In the genomic region with DNA sequence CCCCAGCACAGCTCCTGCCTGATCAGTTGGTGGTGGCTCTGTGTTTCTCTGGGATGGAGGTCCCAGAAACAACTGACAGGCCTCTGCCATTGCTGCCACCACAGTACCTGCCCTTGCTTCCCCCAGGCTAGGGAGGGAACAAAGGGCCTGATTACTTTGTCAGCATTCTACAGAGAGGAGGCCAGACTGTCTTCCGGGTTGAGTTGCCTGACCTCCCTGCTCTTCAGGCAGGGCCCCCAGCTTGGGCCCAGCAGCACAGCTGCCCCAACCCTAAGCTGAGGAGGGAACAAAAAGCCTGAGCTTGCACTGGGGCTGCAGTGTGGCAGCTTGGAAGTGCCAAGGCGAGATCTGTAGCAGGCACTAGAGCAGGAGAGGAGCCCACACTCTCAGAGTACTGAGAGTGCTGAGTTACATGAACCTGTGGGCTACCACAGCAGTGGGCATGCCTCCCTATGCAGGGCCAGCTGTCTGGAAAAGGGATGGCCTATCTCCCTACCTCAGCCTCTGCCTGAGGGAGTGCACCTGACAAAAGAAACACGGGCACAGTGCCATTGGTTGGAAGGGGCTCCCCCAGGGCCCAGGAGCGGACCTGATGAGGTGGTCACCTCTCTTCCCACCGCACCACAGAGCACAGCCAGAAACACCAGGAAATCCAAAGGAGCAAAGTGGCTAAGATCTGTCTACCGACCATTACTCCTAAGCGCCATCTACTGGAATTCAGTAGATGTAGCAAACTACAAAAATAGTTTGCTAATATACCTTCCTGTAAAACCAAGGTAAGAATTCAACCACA, we compare ENCODE assay signal across 3 cellular contexts.
A peak's percentile ranks its signal among the peaks of the same experiment; 100 is the strongest.
TF ChIP-seq lines count a peak whose summit lies in the region.

No MANE protein-coding gene starts in this region.

TF ChIP-seq in Ishikawa, 13 proteins besides CTCF, POLR2A, EP300 and RAD21:
- TF ChIP-seq, protein P1, sequence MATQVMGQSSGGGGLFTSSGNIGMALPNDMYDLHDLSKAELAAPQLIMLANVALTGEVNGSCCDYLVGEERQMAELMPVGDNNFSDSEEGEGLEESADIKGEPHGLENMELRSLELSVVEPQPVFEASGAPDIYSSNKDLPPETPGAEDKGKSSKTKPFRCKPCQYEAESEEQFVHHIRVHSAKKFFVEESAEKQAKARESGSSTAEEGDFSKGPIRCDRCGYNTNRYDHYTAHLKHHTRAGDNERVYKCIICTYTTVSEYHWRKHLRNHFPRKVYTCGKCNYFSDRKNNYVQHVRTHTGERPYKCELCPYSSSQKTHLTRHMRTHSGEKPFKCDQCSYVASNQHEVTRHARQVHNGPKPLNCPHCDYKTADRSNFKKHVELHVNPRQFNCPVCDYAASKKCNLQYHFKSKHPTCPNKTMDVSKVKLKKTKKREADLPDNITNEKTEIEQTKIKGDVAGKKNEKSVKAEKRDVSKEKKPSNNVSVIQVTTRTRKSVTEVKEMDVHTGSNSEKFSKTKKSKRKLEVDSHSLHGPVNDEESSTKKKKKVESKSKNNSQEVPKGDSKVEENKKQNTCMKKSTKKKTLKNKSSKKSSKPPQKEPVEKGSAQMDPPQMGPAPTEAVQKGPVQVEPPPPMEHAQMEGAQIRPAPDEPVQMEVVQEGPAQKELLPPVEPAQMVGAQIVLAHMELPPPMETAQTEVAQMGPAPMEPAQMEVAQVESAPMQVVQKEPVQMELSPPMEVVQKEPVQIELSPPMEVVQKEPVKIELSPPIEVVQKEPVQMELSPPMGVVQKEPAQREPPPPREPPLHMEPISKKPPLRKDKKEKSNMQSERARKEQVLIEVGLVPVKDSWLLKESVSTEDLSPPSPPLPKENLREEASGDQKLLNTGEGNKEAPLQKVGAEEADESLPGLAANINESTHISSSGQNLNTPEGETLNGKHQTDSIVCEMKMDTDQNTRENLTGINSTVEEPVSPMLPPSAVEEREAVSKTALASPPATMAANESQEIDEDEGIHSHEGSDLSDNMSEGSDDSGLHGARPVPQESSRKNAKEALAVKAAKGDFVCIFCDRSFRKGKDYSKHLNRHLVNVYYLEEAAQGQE (IDR thresholded peaks at IDR 0.05; ENCODE audit: low read depth): no peak
- no peak for TF ChIP-seq CREB1 (IDR thresholded peaks at IDR 0.05; ENCODE audit: low read depth)
- TF ChIP-seq NFIC (IDR thresholded peaks at IDR 0.05): no peak
- TF ChIP-seq CEBPB (IDR thresholded peaks at IDR 0.05): no peak
- TF ChIP-seq TEAD4 (IDR thresholded peaks at IDR 0.05): no peak
- TF ChIP-seq, protein P2, sequence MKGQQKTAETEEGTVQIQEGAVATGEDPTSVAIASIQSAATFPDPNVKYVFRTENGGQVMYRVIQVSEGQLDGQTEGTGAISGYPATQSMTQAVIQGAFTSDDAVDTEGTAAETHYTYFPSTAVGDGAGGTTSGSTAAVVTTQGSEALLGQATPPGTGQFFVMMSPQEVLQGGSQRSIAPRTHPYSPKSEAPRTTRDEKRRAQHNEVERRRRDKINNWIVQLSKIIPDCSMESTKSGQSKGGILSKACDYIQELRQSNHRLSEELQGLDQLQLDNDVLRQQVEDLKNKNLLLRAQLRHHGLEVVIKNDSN (IDR thresholded peaks at IDR 0.05): no peak
- TF ChIP-seq ZBTB7A (IDR thresholded peaks at IDR 0.05; ENCODE audit: low read depth): no peak
- TF ChIP-seq, protein P3, sequence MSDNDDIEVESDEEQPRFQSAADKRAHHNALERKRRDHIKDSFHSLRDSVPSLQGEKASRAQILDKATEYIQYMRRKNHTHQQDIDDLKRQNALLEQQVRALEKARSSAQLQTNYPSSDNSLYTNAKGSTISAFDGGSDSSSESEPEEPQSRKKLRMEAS (IDR thresholded peaks at IDR 0.05): no peak
- TF ChIP-seq EGR1 (IDR thresholded peaks at IDR 0.05): no peak
- no peak for TF ChIP-seq TCF12 (IDR thresholded peaks at IDR 0.05; ENCODE audit: low read depth)
- no peak for TF ChIP-seq YY1 (IDR thresholded peaks at IDR 0.05; ENCODE audit: low read depth)
- no peak for TF ChIP-seq FOXM1 (IDR thresholded peaks at IDR 0.05; ENCODE audit: borderline replicate concordance, low read depth)
- no peak for TF ChIP-seq TAF1 (IDR thresholded peaks at IDR 0.05; ENCODE audit: low read depth)

TF ChIP-seq in WTC11, 78 proteins besides CTCF, POLR2A, EP300 and RAD21 (continued from another document):
- no peak for TF ChIP-seq HMGA2 (CRISPR knock-in tag; IDR thresholded peaks at IDR 0.05)

TF ChIP-seq in HepG2, 621 proteins besides CTCF, POLR2A, EP300 and RAD21 (continued from another document and continues in another):
- TF ChIP-seq KDM5B (CRISPR knock-in tag; IDR thresholded peaks at IDR 0.05; ENCODE audit: borderline replicate concordance) (peak; percentile 15; the same call in 1 of the 2 replicates), HNRNPUL1 (IDR thresholded peaks at IDR 0.05; ENCODE audit: low read depth, low read length) (no peak), SIN3B (IDR thresholded peaks at IDR 0.05; ENCODE audit: low read length) (no peak), HNRNPH1 (optimal IDR thresholded peaks at IDR 0.05; ENCODE audit: low read depth, low read length) (no peak), ERF (CRISPR knock-in tag; IDR thresholded peaks at IDR 0.05) (0 out of 2 replicates have a peak, but pooled peaks have one; percentile 6), NFKB2 (CRISPR knock-in tag; IDR thresholded peaks at IDR 0.05; ENCODE audit: borderline replicate concordance) (no peak), GABPA (IDR thresholded peaks at IDR 0.05; ENCODE audit: low read depth, low read length) (no peak), GABPA (CRISPR knock-in tag; IDR thresholded peaks at IDR 0.05; ENCODE audit: low read depth) (no peak), ZNF883 (CRISPR knock-in tag; IDR thresholded peaks at IDR 0.05; ENCODE audit: not compliant biosample characterization) (no peak), ZNF234 (CRISPR knock-in tag; conservative IDR thresholded peaks at IDR 0.05) (no peak), TRIM24 (CRISPR knock-in tag; IDR thresholded peaks at IDR 0.05) (no peak), ZNF274 (CRISPR knock-in tag; IDR thresholded peaks at IDR 0.05) (no peak), ZNF501 (CRISPR knock-in tag; IDR thresholded peaks at IDR 0.05) (peak; percentile 43; the same call in 1 of the 2 replicates), RFX5 (IDR thresholded peaks at IDR 0.05; ENCODE audit: low read depth, low read length) (no peak), RARG (CRISPR knock-in tag; IDR thresholded peaks at IDR 0.05; ENCODE audit: low read depth) (no peak), ARNTL (CRISPR knock-in tag; IDR thresholded peaks at IDR 0.05) (no peak), KDM3A (CRISPR knock-in tag; IDR thresholded peaks at IDR 0.05; ENCODE audit: low read depth) (no peak), ZNF792 (CRISPR knock-in tag; IDR thresholded peaks at IDR 0.05) (no peak), YEATS4 (CRISPR knock-in tag; IDR thresholded peaks at IDR 0.05; ENCODE audit: borderline replicate concordance) (no peak), ZNF230 (CRISPR knock-in tag; IDR thresholded peaks at IDR 0.05) (no peak), CENPX (CRISPR knock-in tag; IDR thresholded peaks at IDR 0.05) (no peak), ZNF720 (CRISPR knock-in tag; IDR thresholded peaks at IDR 0.05) (no peak), ZFY (CRISPR knock-in tag; IDR thresholded peaks at IDR 0.05) (peak; percentile 36; the same call in 1 of the 2 replicates), KDM4B (CRISPR knock-in tag; IDR thresholded peaks at IDR 0.05) (no peak), ZNF317 (CRISPR knock-in tag; IDR thresholded peaks at IDR 0.05) (no peak), STAG1 (CRISPR knock-in tag; IDR thresholded peaks at IDR 0.05) (peak; percentile 65)
- TF ChIP-seq, protein P4, sequence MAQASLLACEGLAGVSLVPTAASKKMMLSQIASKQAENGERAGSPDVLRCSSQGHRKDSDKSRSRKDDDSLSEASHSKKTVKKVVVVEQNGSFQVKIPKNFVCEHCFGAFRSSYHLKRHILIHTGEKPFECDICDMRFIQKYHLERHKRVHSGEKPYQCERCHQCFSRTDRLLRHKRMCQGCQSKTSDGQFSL (CRISPR knock-in tag; IDR thresholded peaks at IDR 0.05): no peak
- TF ChIP-seq, protein P5, sequence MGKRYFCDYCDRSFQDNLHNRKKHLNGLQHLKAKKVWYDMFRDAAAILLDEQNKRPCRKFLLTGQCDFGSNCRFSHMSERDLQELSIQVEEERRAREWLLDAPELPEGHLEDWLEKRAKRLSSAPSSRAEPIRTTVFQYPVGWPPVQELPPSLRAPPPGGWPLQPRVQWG (CRISPR knock-in tag; IDR thresholded peaks at IDR 0.05; ENCODE audit: borderline replicate concordance, low read depth): no peak
- TF ChIP-seq, protein P6, sequence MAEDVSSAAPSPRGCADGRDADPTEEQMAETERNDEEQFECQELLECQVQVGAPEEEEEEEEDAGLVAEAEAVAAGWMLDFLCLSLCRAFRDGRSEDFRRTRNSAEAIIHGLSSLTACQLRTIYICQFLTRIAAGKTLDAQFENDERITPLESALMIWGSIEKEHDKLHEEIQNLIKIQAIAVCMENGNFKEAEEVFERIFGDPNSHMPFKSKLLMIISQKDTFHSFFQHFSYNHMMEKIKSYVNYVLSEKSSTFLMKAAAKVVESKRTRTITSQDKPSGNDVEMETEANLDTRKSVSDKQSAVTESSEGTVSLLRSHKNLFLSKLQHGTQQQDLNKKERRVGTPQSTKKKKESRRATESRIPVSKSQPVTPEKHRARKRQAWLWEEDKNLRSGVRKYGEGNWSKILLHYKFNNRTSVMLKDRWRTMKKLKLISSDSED (CRISPR knock-in tag; IDR thresholded peaks at IDR 0.05): no peak
- TF ChIP-seq, protein P7, sequence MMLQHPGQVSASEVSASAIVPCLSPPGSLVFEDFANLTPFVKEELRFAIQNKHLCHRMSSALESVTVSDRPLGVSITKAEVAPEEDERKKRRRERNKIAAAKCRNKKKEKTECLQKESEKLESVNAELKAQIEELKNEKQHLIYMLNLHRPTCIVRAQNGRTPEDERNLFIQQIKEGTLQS (CRISPR knock-in tag; IDR thresholded peaks at IDR 0.05): no peak
- TF ChIP-seq, protein P8, sequence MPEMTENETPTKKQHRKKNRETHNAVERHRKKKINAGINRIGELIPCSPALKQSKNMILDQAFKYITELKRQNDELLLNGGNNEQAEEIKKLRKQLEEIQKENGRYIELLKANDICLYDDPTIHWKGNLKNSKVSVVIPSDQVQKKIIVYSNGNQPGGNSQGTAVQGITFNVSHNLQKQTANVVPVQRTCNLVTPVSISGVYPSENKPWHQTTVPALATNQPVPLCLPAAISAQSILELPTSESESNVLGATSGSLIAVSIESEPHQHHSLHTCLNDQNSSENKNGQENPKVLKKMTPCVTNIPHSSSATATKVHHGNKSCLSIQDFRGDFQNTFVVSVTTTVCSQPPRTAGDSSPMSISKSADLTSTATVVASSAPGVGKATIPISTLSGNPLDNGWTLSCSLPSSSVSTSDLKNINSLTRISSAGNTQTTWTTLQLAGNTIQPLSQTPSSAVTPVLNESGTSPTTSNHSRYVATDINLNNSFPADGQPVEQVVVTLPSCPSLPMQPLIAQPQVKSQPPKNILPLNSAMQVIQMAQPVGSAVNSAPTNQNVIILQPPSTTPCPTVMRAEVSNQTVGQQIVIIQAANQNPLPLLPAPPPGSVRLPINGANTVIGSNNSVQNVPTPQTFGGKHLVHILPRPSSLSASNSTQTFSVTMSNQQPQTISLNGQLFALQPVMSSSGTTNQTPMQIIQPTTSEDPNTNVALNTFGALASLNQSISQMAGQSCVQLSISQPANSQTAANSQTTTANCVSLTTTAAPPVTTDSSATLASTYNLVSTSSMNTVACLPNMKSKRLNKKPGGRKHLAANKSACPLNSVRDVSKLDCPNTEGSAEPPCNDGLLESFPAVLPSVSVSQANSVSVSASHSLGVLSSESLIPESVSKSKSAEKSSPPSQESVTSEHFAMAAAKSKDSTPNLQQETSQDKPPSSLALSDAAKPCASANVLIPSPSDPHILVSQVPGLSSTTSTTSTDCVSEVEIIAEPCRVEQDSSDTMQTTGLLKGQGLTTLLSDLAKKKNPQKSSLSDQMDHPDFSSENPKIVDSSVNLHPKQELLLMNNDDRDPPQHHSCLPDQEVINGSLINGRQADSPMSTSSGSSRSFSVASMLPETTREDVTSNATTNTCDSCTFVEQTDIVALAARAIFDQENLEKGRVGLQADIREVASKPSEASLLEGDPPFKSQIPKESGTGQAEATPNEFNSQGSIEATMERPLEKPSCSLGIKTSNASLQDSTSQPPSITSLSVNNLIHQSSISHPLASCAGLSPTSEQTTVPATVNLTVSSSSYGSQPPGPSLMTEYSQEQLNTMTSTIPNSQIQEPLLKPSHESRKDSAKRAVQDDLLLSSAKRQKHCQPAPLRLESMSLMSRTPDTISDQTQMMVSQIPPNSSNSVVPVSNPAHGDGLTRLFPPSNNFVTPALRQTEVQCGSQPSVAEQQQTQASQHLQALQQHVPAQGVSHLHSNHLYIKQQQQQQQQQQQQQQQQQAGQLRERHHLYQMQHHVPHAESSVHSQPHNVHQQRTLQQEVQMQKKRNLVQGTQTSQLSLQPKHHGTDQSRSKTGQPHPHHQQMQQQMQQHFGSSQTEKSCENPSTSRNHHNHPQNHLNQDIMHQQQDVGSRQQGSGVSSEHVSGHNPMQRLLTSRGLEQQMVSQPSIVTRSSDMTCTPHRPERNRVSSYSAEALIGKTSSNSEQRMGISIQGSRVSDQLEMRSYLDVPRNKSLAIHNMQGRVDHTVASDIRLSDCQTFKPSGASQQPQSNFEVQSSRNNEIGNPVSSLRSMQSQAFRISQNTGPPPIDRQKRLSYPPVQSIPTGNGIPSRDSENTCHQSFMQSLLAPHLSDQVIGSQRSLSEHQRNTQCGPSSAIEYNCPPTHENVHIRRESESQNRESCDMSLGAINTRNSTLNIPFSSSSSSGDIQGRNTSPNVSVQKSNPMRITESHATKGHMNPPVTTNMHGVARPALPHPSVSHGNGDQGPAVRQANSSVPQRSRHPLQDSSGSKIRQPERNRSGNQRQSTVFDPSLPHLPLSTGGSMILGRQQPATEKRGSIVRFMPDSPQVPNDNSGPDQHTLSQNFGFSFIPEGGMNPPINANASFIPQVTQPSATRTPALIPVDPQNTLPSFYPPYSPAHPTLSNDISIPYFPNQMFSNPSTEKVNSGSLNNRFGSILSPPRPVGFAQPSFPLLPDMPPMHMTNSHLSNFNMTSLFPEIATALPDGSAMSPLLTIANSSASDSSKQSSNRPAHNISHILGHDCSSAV (CRISPR knock-in tag; IDR thresholded peaks at IDR 0.05; ENCODE audit: borderline replicate concordance): no peak
- TF ChIP-seq, protein P9, sequence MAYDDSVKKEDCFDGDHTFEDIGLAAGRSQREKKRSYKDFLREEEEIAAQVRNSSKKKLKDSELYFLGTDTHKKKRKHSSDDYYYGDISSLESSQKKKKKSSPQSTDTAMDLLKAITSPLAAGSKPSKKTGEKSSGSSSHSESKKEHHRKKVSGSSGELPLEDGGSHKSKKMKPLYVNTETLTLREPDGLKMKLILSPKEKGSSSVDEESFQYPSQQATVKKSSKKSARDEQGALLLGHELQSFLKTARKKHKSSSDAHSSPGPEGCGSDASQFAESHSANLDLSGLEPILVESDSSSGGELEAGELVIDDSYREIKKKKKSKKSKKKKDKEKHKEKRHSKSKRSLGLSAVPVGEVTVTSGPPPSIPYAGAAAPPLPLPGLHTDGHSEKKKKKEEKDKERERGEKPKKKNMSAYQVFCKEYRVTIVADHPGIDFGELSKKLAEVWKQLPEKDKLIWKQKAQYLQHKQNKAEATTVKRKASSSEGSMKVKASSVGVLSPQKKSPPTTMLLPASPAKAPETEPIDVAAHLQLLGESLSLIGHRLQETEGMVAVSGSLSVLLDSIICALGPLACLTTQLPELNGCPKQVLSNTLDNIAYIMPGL (CRISPR knock-in tag; IDR thresholded peaks at IDR 0.05; ENCODE audit: borderline replicate concordance in 1 of 2, low read depth in 1 of 2): peak in 1 of 2 experiments; percentile 45; a peak in 2 of 4 replicates
- TF ChIP-seq, protein P10, sequence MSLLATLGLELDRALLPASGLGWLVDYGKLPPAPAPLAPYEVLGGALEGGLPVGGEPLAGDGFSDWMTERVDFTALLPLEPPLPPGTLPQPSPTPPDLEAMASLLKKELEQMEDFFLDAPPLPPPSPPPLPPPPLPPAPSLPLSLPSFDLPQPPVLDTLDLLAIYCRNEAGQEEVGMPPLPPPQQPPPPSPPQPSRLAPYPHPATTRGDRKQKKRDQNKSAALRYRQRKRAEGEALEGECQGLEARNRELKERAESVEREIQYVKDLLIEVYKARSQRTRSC (CRISPR knock-in tag; IDR thresholded peaks at IDR 0.05; ENCODE audit: low read depth): no peak
- TF ChIP-seq, protein P11, sequence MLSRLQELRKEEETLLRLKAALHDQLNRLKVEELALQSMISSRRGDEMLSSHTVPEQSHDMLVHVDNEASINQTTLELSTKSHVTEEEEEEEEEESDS (CRISPR knock-in tag; IDR thresholded peaks at IDR 0.05; ENCODE audit: borderline replicate concordance): no peak
